16 cellular contexts compared by ENCODE assay signal in the genomic region with DNA sequence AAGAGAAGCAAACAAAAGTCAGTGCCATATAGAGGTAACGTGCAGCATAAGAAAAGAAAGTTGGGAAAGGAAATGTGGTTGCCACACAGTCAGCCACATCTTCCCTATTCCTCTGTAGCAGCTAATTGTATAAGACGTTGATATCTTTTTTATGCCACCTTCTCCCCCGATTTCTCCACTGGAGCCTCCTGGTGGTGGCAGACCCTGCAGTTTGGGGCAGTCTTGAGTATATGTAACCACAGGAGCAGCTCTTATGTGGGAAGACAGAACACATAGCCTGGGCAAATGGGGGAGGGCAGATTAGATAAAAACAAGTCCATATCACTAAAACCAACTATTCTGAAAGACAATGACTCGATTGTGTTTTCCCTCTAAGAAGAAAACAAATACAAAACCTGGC.
DNase-seq lines count a peak whose midpoint lies in the region; ATAC-seq, FAIRE-seq and TF ChIP-seq lines count a peak whose summit lies in the region.
"Had no signal": no experiment of that assay in that cellular context is flagged by ENCODE, and none has a peak within 500 bp of the region (broad histone marks: within the 10 kb centered on the region; RNA-seq: fewer than 3 reads in every experiment).

No MANE protein-coding gene starts in this region.

- CTCF ChIA-PET in A673 (lab: Charles Lee) (interaction anchor here (0.7 to 1.1 kb wide), 2 partner anchors 28 to 141 kb away, joined by 3 to 5 read pairs; no protein-coding TSS in a partner anchor), GM12878 (lab: Yijun Ruan, JAX) (interaction anchor here (0.8 to 0.9 kb wide), 2 partner anchors 18 to 507 kb away, joined by 3 read pairs; no protein-coding TSS in a partner anchor)

- intact Hi-C loops in A673 (cut with micrococcal nuclease; ENCODE audit: unreplicated experiment) = no loop called here
- intact Hi-C loops in GM12878 (cut with micrococcal nuclease; ENCODE audit: unreplicated experiment) = no loop called here

- TF ChIP-seq EP300 in GM12878 (IDR thresholded peaks at IDR 0.05; ENCODE audit: borderline replicate concordance in 1 of 2, control insufficient read depth in 1 of 2, low read depth in 2 of 2, low read length in 2 of 2) = no peak

- TF ChIP-seq RAD21 in GM12878 (IDR thresholded peaks at IDR 0.05; ENCODE audit: insufficient read depth, low read depth, low read length) = no peak

- no peaks in the 10 kb centered on the region for H3K9me3 ChIP-seq in A673 (ENCODE audit: low read depth, low read length, poor library complexity, severe bottlenecking)
- H3K9me3 ChIP-seq in DND-41 (ENCODE audit: insufficient read depth, low read length, severe bottlenecking) = no peaks in the 10 kb centered on the region
- H3K9me3 ChIP-seq in GM12878 (replicated peaks; ENCODE audit: control insufficient read depth, insufficient read depth, low read length) = no peaks in the 10 kb centered on the region
- H3K9me3 ChIP-seq: sigmoid colon, thyroid gland had no signal

- ATAC-seq in DND-41 (ENCODE audit: insufficient read depth, low read depth) (no peak), GM12878 (no peak)
- ATAC-seq: stimulated activated memory B cell treated with anti-CD40 and anti-IgM and Interleukin-4, amounts not matched to agents 10 μg/mL and 1 μg/mL and 100 μg/mL, for 72 hours had no signal

- H3K4me1 ChIP-seq in A673 (ENCODE audit: insufficient read depth, low read length, poor library complexity, severe bottlenecking) (peaks cover 8% of the 10 kb centered on the region), DND-41 (ENCODE audit: insufficient read depth, low read length) (no peaks in the 10 kb centered on the region), GM12878 (ENCODE audit: control insufficient read depth, insufficient read depth, low read length) (no peaks in the 10 kb centered on the region)
- H3K4me1 ChIP-seq: sigmoid colon, thyroid gland had no signal

- H4K20me1 ChIP-seq in DND-41 (ENCODE audit: insufficient read depth, low read length) (no peaks in the 10 kb centered on the region), GM12878 (ENCODE audit: control insufficient read depth, insufficient read depth) (no peaks in the 10 kb centered on the region)

- WGBS in GM12878 (ENCODE audit: insufficient coverage, insufficient replicate concordance, low lambda C conversion rate, missing lambda C conversion rate) = 1% methylated on average over 4 of the region's 4 CpGs

- no peaks in the 10 kb centered on the region for H3K27me3 ChIP-seq in A673 (replicated peaks; ENCODE audit: insufficient read depth, low read depth, low read length, poor library complexity)
- no peaks in the 10 kb centered on the region for H3K27me3 ChIP-seq in DND-41 (ENCODE audit: insufficient read depth, low read length, poor library complexity)
- no peaks in the 10 kb centered on the region for H3K27me3 ChIP-seq in GM12878 (replicated peaks in 1 of 2; ENCODE audit: control insufficient read depth in 2 of 2, insufficient read depth in 2 of 2, low read length in 1 of 2)
- H3K27me3 ChIP-seq: sigmoid colon, thyroid gland had no signal

- no peak overlapping the region for H3K9ac ChIP-seq in DND-41 (ENCODE audit: low read depth, low read length)
- no peak overlapping the region for H3K9ac ChIP-seq in GM12878 (ENCODE audit: control insufficient read depth, insufficient read depth, low read length)
- H3K9ac ChIP-seq: GM23248 had no signal

- BruUV-seq in A673 (replicated peaks; lab: Mats Ljungman, UMichigan) (no TSS peak), GM12878 (replicated peaks; lab: Mats Ljungman, UMichigan) (no TSS peak)

- H2AFZ ChIP-seq in DND-41 (ENCODE audit: low read depth, low read length) (no peak overlapping the region), GM12878 (ENCODE audit: control insufficient read depth, low read depth, low read length) (no peak overlapping the region)
- H2AFZ ChIP-seq: GM23248 had no signal

- SMC1A ChIA-PET in GM12878 (lab: Charles Lee; ENCODE audit: uncharacterized antibody, unreplicated experiment) = no interaction called here

- no peak for FAIRE-seq in GM12878 (lab: Jason Lieb, UNC)
- FAIRE-seq: islet of Langerhans had no signal

- in situ Hi-C loops in GM12878 (cut with MboI) = no loop called here

- H3K27ac ChIP-seq in A673 (ENCODE audit: low read depth, low read length, poor library complexity, severe bottlenecking) = no peak overlapping the region
- no peak overlapping the region for H3K27ac ChIP-seq in DND-41 (ENCODE audit: low read length)
- no peak overlapping the region for H3K27ac ChIP-seq in GM12878 (ENCODE audit: control insufficient read depth, insufficient read depth)
- H3K27ac ChIP-seq: coronary artery, GM23248, sigmoid colon, SK-N-MC, thyroid gland had no signal

- H3K4me2 ChIP-seq in DND-41 (ENCODE audit: insufficient read depth, low read length) = no peak overlapping the region
- H3K4me2 ChIP-seq in GM12878 (ENCODE audit: control insufficient read depth, insufficient read depth) = no peak overlapping the region

- H3K4me3 ChIP-seq in A673 (ENCODE audit: low read depth, low read length, poor library complexity, severe bottlenecking) (no peak overlapping the region), DND-41 (ENCODE audit: low read depth in 1 of 2, low read length in 2 of 2) (no peak overlapping the region), GM12878 (no peak overlapping the region)
- H3K4me3 ChIP-seq: coronary artery, GM23248, lung, sigmoid colon, SK-N-MC, thyroid gland had no signal

- POLR2A ChIA-PET in A673 (lab: Charles Lee; ENCODE audit: low non-redundant PET) = no interaction called here
- POLR2A ChIA-PET in GM12878 (lab: Charles Lee) = no interaction called here

- no peak for TF ChIP-seq POLR2A in GM12878 (IDR thresholded peaks at IDR 0.05; ENCODE audit: low read depth, low read length)

- DNase-seq in A673 (ENCODE audit: low spot score) (peak; percentile 12), DND-41 (no peak), NAMALWA (ENCODE audit: low spot score) (peak; percentile 17), GM12878 (ENCODE audit: low read depth, low spot score) (no peak), mucosa of gallbladder (ENCODE audit: low spot score) (no peak), DMS153 treated with DMSO at 0.1 percent for 48 hours (lab: John Stamatoyannopoulos, UW; ENCODE audit: unreplicated experiment) (no peak)
- no peak for DNase-seq in stimulated activated CD4-positive, alpha-beta T cell treated with anti-CD3 and anti-CD28 coated beads, Interleukin-4, amount 100 ng/mL, for 4 hours
- DNase-seq: GM23248, NCI-H1694, sigmoid colon, thyroid gland had no signal

- RAD21 ChIA-PET in GM12878 (lab: Charles Lee; ENCODE audit: unreplicated experiment) = interaction anchor here (1.2 kb wide), 1 partner anchor 14 kb away, joined by 3 read pairs; no protein-coding TSS in a partner anchor

- no peaks in the 10 kb centered on the region for H3K36me3 ChIP-seq in A673 (ENCODE audit: insufficient read depth, low read length, poor library complexity, severe bottlenecking)
- H3K36me3 ChIP-seq in DND-41 (ENCODE audit: insufficient read depth, low read length) = no peaks in the 10 kb centered on the region
- no peaks in the 10 kb centered on the region for H3K36me3 ChIP-seq in GM12878 (ENCODE audit: control insufficient read depth in 2 of 2, insufficient read depth in 2 of 2, low read length in 1 of 2)
- H3K36me3 ChIP-seq: sigmoid colon, thyroid gland had no signal

- TF ChIP-seq CTCF in A673 (conservative IDR thresholded peaks at IDR 0.05; ENCODE audit: low read depth, low read length) = peak; percentile 41
- TF ChIP-seq CTCF in DND-41 (IDR thresholded peaks at IDR 0.05; ENCODE audit: borderline replicate concordance, extremely low read depth, low read length, poor library complexity, severe bottlenecking) = peak; percentile 33
- TF ChIP-seq CTCF in GM12878 (IDR thresholded peaks at IDR 0.05 in 2 of 3, conservative IDR thresholded peaks at IDR 0.05 in 1 of 3; ENCODE audit: control insufficient read depth in 2 of 3, extremely low read depth in 1 of 3, insufficient read depth in 1 of 3, low read depth in 3 of 3, low read length in 3 of 3) = 0 out of 6 replicates have a peak, but pooled peaks of 2 of the 3 experiments have one; percentile 2 to 4

- H3K79me2 ChIP-seq in DND-41 (ENCODE audit: insufficient read depth, low read length) (no peaks in the 10 kb centered on the region), GM12878 (ENCODE audit: control insufficient read depth, insufficient read depth, low read length) (no peaks in the 10 kb centered on the region)

TF ChIP-seq in GM12878, 131 proteins besides CTCF, POLR2A, EP300 and RAD21:
- TF ChIP-seq ZNF207 (IDR thresholded peaks at IDR 0.05; ENCODE audit: borderline replicate concordance) (no peak), MXI1 (IDR thresholded peaks at IDR 0.05; ENCODE audit: low read depth, low read length) (no peak), IKZF2 (IDR thresholded peaks at IDR 0.05) (no peak), EGR1 (IDR thresholded peaks at IDR 0.05; ENCODE audit: borderline replicate concordance in 1 of 2, low read depth in 2 of 2, low read length in 2 of 2) (no peak), KLF5 (IDR thresholded peaks at IDR 0.05; ENCODE audit: partially characterized antibody) (no peak), MTA2 (IDR thresholded peaks at IDR 0.05; ENCODE audit: low read depth) (no peak), CREB1 (IDR thresholded peaks at IDR 0.05; ENCODE audit: low read depth) (no peak)
- TF ChIP-seq, protein P1, sequence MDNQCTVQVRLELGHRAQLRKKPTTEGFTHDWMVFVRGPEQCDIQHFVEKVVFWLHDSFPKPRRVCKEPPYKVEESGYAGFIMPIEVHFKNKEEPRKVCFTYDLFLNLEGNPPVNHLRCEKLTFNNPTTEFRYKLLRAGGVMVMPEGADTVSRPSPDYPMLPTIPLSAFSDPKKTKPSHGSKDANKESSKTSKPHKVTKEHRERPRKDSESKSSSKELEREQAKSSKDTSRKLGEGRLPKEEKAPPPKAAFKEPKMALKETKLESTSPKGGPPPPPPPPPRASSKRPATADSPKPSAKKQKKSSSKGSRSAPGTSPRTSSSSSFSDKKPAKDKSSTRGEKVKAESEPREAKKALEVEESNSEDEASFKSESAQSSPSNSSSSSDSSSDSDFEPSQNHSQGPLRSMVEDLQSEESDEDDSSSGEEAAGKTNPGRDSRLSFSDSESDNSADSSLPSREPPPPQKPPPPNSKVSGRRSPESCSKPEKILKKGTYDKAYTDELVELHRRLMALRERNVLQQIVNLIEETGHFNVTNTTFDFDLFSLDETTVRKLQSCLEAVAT (IDR thresholded peaks at IDR 0.05) = no peak

Comparison
In these comparisons a context has a peak if more than half of its experiments do, and no peak if none do; other contexts are left out.
1. DNase-seq: peak in A673 (single experiment) and NAMALWA (single experiment); none in DND-41 (single experiment), GM12878 (single experiment), stimulated activated CD4-positive, alpha-beta T cell treated with anti-CD3 and anti-CD28 coated beads, Interleukin-4, amount 100 ng/mL, for 4 hours (0 of 2), mucosa of gallbladder (single experiment) and DMS153 treated with DMSO at 0.1 percent for 48 hours (single experiment).
2. Peak in every context shown above with its lines, with median percentiles within 50 percentile points of each other: CTCF ChIP-seq.